15 cellular contexts compared by ENCODE assay signal in the genomic region with DNA sequence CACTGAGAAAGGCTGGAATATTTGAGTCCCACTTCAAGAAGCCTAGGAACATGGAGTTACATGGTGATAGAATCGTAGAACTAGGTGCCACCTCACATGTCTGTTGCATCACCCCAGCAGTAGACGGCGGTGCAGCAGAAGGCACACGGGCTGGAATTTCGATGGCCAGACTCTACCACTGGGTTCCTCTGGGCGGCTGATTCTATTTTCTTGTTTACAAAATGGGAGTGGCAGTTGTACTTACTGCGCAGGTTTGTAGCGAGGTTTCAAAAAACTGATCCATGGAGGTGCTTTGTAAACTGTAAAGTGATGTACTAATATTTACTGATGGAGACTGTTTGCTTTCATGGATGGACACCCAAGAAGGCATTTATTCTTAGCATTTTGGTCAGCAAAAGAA. TPM values are rescaled to one million over a fixed set of nuclear protein-coding genes. Genes with fewer than 3 reads are reported as not detected.
DNase-seq lines count a peak whose midpoint lies in the region; FAIRE-seq and TF ChIP-seq lines count a peak whose summit lies in the region.
"Had no signal": no experiment of that assay in that cellular context is flagged by ENCODE, and none has a peak within 500 bp of the region (broad histone marks: within the 10 kb centered on the region; RNA-seq: fewer than 3 reads in every experiment).

No MANE protein-coding gene starts in this region.

- WGBS in mesenchymal stem cell: 93% methylated on average over 8 of the region's 8 CpGs

- H3K4me3 ChIP-seq in mesenchymal stem cell (ENCODE audit: insufficient read depth in 1 of 2, low read depth in 1 of 2, low read length in 2 of 2) (no peak overlapping the region), ascending aorta (no peak overlapping the region)
- H3K4me3 ChIP-seq: SK-N-MC had no signal

- no peak overlapping the region for H2AFZ ChIP-seq in mesenchymal stem cell (ENCODE audit: low read depth, low read length)

- no peak overlapping the region for H4K91ac ChIP-seq in mesenchymal stem cell (ENCODE audit: low read length)

- no peaks in the 10 kb centered on the region for H3K36me3 Mint-ChIP-seq in activated T-helper 2 cell treated with anti-CD3 and anti-CD28 coated beads, Interferon-gamma antibody, Interleukin-2, Interleukin-4, amounts not matched to agents 10 μg/mL and 5 μg/mL and 100 μg/mL, durations not matched to agents 14 hours and 24 hours and 36 hours (ENCODE audit: low read depth)

- H3K4me2 ChIP-seq in mesenchymal stem cell (ENCODE audit: low read length, poor library complexity, severe bottlenecking): no peak overlapping the region

- H3K4ac ChIP-seq in mesenchymal stem cell (ENCODE audit: low read depth in 1 of 2, low read length in 2 of 2): no peak overlapping the region

- H4K8ac ChIP-seq in mesenchymal stem cell (ENCODE audit: low read length): no peak overlapping the region

- H3K23ac ChIP-seq in mesenchymal stem cell (ENCODE audit: low read length in 2 of 2): peak overlapping the region in 1 of 2 experiments; percentile 64

- H3K36me3 ChIP-seq in mesenchymal stem cell (ENCODE audit: control insufficient read depth in 1 of 2, insufficient read depth in 2 of 2, low read depth in 1 of 2, low read length in 2 of 2): peaks cover 0 to 3% of the 10 kb centered on the region in 2 experiments
- H3K36me3 ChIP-seq in ascending aorta: no peaks in the 10 kb centered on the region

- H3K4me3 Mint-ChIP-seq in activated T-helper 2 cell treated with anti-CD3 and anti-CD28 coated beads, Interferon-gamma antibody, Interleukin-2, Interleukin-4, amounts not matched to agents 10 μg/mL and 5 μg/mL and 100 μg/mL, durations not matched to agents 14 hours and 24 hours and 36 hours (ENCODE audit: low read depth): no peak overlapping the region
- H3K4me3 Mint-ChIP-seq: activated B cell treated with CpG ODN at 0.5 μM for 24 hours had no signal

- FAIRE-seq in HTR-8/SVneo (lab: Jason Lieb, UNC) (no peak), GM12892 (lab: Jason Lieb, UNC) (no peak)
- FAIRE-seq: astrocyte had no signal

- no peak overlapping the region for H2BK12ac ChIP-seq in mesenchymal stem cell (ENCODE audit: low read length in 2 of 2)

- no peaks in the 10 kb centered on the region for H3K9me3 Mint-ChIP-seq in activated T-helper 2 cell treated with anti-CD3 and anti-CD28 coated beads, Interferon-gamma antibody, Interleukin-2, Interleukin-4, amounts not matched to agents 10 μg/mL and 5 μg/mL and 100 μg/mL, durations not matched to agents 14 hours and 24 hours and 36 hours
- H3K9me3 Mint-ChIP-seq: activated B cell treated with CpG ODN at 0.5 μM for 24 hours had no signal

- peak overlapping the region; percentile 83 for H3K27ac Mint-ChIP-seq in activated T-helper 2 cell treated with anti-CD3 and anti-CD28 coated beads, Interferon-gamma antibody, Interleukin-2, Interleukin-4, amounts not matched to agents 10 μg/mL and 5 μg/mL and 100 μg/mL, durations not matched to agents 14 hours and 24 hours and 36 hours
- H3K27ac Mint-ChIP-seq: activated B cell treated with CpG ODN at 0.5 μM for 24 hours had no signal

- DNase-seq in Caki2 (ENCODE audit: low read depth): peak; percentile 63
- DNase-seq in activated T-helper 2 cell treated with anti-CD3 and anti-CD28 coated beads, Interferon-gamma antibody, Interleukin-2, Interleukin-4, amounts not matched to agents 10 μg/mL and 5 μg/mL and 100 μg/mL, durations not matched to agents 14 hours and 24 hours and 36 hours (ENCODE audit: low spot score): no peak
- no peak for DNase-seq in mesenchymal stem cell
- no peak for DNase-seq in HTR-8/SVneo (ENCODE audit: insufficient read length, low spot score)
- DNase-seq in GM12892 (ENCODE audit: insufficient read length): no peak
- no peak for DNase-seq in UCSD-AML1 (lab: John Stamatoyannopoulos, UW; ENCODE audit: unreplicated experiment)
- DNase-seq in ascending aorta (ENCODE audit: low spot score in 2 of 2): no peak
- DNase-seq: activated B cell treated with CpG ODN at 0.5 μM for 24 hours; effector CD8-positive, alpha-beta T cell; foreskin keratinocyte; GF-D8; NCI-H1436 had no signal

- in situ Hi-C loops in Caki2 (cut with HindIII; ENCODE audit: low pct_unique_long_range_greater_than_20kb, low sequenced_read_pairs): no loop called here

- no peak overlapping the region for H3K9ac ChIP-seq in mesenchymal stem cell (ENCODE audit: low read length)

- no peak overlapping the region for H2BK15ac ChIP-seq in mesenchymal stem cell (ENCODE audit: low read depth, poor library complexity, severe bottlenecking)

- H3K9me3 ChIP-seq in mesenchymal stem cell (ENCODE audit: control insufficient read depth, low read length) (no peaks in the 10 kb centered on the region), ascending aorta (no peaks in the 10 kb centered on the region)

- TF ChIP-seq CTCF in LNCAP (IDR thresholded peaks at IDR 0.05) (peak; percentile 55; the same call in 1 of the 2 replicates), ascending aorta (IDR thresholded peaks at IDR 0.05) (no peak)

- no peak overlapping the region for H2BK5ac ChIP-seq in mesenchymal stem cell (ENCODE audit: low read depth, low read length, poor library complexity, severe bottlenecking)

- H3K79me1 ChIP-seq in mesenchymal stem cell (replicated peaks; ENCODE audit: low read length, poor library complexity, severe bottlenecking): peaks cover 17% of the 10 kb centered on the region

- no peak overlapping the region for H2BK120ac ChIP-seq in mesenchymal stem cell (ENCODE audit: low read depth, low read length)

- no peak overlapping the region for H3K18ac ChIP-seq in mesenchymal stem cell (ENCODE audit: low read depth in 1 of 2, low read length in 2 of 2)

- H3K27ac ChIP-seq in mesenchymal stem cell (ENCODE audit: low read length, poor library complexity, severe bottlenecking) (no peak overlapping the region), ascending aorta (no peak overlapping the region)
- H3K27ac ChIP-seq: foreskin keratinocyte had no signal

- no peak overlapping the region for H3K14ac ChIP-seq in mesenchymal stem cell (ENCODE audit: low read length in 2 of 2)

- H3K27me3 ChIP-seq in mesenchymal stem cell (ENCODE audit: control insufficient read depth in 1 of 2, insufficient read depth in 1 of 2, low read length in 2 of 2) (no peaks in the 10 kb centered on the region), ascending aorta (no peaks in the 10 kb centered on the region)
- H3K27me3 ChIP-seq: foreskin keratinocyte had no signal

- H3K27me3 Mint-ChIP-seq in activated T-helper 2 cell treated with anti-CD3 and anti-CD28 coated beads, Interferon-gamma antibody, Interleukin-2, Interleukin-4, amounts not matched to agents 10 μg/mL and 5 μg/mL and 100 μg/mL, durations not matched to agents 14 hours and 24 hours and 36 hours (ENCODE audit: low read depth): no peaks in the 10 kb centered on the region
- H3K27me3 Mint-ChIP-seq: activated B cell treated with CpG ODN at 0.5 μM for 24 hours had no signal

- peaks cover 29% of the 10 kb centered on the region for H3K4me1 ChIP-seq in mesenchymal stem cell (ENCODE audit: control insufficient read depth, insufficient read depth, low read depth, low read length)
- H3K4me1 ChIP-seq in ascending aorta: peaks cover 0 to 28% of the 10 kb centered on the region in 2 donors

- H3K4me1 Mint-ChIP-seq in activated T-helper 2 cell treated with anti-CD3 and anti-CD28 coated beads, Interferon-gamma antibody, Interleukin-2, Interleukin-4, amounts not matched to agents 10 μg/mL and 5 μg/mL and 100 μg/mL, durations not matched to agents 14 hours and 24 hours and 36 hours (ENCODE audit: low read depth): peaks cover 47% of the 10 kb centered on the region

- peak overlapping the region; percentile 68 for H2AK5ac ChIP-seq in mesenchymal stem cell (ENCODE audit: low read length, severe bottlenecking)

- TF ChIP-seq POLR2A in GM12892 (IDR thresholded peaks at IDR 0.05; ENCODE audit: low read depth, low read length): no peak

- intact Hi-C loops in activated T-helper 2 cell treated with anti-CD3 and anti-CD28 coated beads, Interferon-gamma antibody, Interleukin-2, Interleukin-4, amounts not matched to agents 10 μg/mL and 5 μg/mL and 100 μg/mL, durations not matched to agents 14 hours and 24 hours and 36 hours (cut with micrococcal nuclease): no loop called here
- intact Hi-C loops in ascending aorta (cut with DNase I): no loop called here

RNA-seq across cellular contexts. Expression of gene WDR20, which starts 45.7 kb away (rescaled TPM):
- total RNA-seq in Caki2 (2014; rRNA removed; shearing (Covaris generic); ENCODE audit: low replicate concordance): 17.0 and 30.0 TPM in 2 replicates
- 35.3 and 37.0 TPM in 2 replicates for total RNA-seq in activated T-helper 2 cell treated with anti-CD3 and anti-CD28 coated beads, Interferon-gamma antibody, Interleukin-2, Interleukin-4, amounts not matched to agents 10 μg/mL and 5 μg/mL and 100 μg/mL, durations not matched to agents 14 hours and 24 hours and 36 hours
- polyA plus RNA-seq in mesenchymal stem cell (2013, experiment 1 of 2): 12.6 TPM
- polyA plus RNA-seq in mesenchymal stem cell (2013, experiment 2 of 2): 12.4 TPM
- 13.1 TPM for polyA plus RNA-seq in GM12892 (2012; ENCODE audit: missing spikeins)
- 44.8 TPM for total RNA-seq in ascending aorta
